Comparison of ENCODE assay signal across 2 cellular contexts in the genomic region with DNA sequence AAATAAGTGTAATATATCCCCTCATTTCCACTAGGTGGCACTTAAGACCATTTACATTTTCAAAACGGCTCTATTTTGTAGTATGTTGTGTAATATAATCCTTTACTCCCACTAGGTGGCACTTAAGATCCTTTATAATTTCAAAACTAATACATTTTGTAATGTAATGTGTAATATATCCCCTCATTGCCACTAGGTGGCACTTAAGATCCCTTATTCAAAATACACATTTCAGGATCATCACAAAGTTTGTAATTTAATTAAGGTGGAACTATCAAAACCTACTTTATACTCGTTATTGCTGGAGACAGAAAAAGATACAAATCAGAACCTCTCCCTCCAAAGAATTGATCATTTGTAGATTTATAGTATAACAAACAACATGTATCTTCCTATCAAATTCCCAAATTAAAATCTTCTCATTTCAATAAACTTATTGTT.
TF ChIP-seq lines count a peak whose summit lies in the region.

No MANE protein-coding gene starts in this region.

TF ChIP-seq in GM23338, 12 proteins besides CTCF, POLR2A, EP300 and RAD21 (continued from another document):
- TF ChIP-seq, protein P1, sequence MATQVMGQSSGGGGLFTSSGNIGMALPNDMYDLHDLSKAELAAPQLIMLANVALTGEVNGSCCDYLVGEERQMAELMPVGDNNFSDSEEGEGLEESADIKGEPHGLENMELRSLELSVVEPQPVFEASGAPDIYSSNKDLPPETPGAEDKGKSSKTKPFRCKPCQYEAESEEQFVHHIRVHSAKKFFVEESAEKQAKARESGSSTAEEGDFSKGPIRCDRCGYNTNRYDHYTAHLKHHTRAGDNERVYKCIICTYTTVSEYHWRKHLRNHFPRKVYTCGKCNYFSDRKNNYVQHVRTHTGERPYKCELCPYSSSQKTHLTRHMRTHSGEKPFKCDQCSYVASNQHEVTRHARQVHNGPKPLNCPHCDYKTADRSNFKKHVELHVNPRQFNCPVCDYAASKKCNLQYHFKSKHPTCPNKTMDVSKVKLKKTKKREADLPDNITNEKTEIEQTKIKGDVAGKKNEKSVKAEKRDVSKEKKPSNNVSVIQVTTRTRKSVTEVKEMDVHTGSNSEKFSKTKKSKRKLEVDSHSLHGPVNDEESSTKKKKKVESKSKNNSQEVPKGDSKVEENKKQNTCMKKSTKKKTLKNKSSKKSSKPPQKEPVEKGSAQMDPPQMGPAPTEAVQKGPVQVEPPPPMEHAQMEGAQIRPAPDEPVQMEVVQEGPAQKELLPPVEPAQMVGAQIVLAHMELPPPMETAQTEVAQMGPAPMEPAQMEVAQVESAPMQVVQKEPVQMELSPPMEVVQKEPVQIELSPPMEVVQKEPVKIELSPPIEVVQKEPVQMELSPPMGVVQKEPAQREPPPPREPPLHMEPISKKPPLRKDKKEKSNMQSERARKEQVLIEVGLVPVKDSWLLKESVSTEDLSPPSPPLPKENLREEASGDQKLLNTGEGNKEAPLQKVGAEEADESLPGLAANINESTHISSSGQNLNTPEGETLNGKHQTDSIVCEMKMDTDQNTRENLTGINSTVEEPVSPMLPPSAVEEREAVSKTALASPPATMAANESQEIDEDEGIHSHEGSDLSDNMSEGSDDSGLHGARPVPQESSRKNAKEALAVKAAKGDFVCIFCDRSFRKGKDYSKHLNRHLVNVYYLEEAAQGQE (IDR thresholded peaks at IDR 0.05; ENCODE audit: unreplicated experiment), result no peak
- TF ChIP-seq, protein P2, sequence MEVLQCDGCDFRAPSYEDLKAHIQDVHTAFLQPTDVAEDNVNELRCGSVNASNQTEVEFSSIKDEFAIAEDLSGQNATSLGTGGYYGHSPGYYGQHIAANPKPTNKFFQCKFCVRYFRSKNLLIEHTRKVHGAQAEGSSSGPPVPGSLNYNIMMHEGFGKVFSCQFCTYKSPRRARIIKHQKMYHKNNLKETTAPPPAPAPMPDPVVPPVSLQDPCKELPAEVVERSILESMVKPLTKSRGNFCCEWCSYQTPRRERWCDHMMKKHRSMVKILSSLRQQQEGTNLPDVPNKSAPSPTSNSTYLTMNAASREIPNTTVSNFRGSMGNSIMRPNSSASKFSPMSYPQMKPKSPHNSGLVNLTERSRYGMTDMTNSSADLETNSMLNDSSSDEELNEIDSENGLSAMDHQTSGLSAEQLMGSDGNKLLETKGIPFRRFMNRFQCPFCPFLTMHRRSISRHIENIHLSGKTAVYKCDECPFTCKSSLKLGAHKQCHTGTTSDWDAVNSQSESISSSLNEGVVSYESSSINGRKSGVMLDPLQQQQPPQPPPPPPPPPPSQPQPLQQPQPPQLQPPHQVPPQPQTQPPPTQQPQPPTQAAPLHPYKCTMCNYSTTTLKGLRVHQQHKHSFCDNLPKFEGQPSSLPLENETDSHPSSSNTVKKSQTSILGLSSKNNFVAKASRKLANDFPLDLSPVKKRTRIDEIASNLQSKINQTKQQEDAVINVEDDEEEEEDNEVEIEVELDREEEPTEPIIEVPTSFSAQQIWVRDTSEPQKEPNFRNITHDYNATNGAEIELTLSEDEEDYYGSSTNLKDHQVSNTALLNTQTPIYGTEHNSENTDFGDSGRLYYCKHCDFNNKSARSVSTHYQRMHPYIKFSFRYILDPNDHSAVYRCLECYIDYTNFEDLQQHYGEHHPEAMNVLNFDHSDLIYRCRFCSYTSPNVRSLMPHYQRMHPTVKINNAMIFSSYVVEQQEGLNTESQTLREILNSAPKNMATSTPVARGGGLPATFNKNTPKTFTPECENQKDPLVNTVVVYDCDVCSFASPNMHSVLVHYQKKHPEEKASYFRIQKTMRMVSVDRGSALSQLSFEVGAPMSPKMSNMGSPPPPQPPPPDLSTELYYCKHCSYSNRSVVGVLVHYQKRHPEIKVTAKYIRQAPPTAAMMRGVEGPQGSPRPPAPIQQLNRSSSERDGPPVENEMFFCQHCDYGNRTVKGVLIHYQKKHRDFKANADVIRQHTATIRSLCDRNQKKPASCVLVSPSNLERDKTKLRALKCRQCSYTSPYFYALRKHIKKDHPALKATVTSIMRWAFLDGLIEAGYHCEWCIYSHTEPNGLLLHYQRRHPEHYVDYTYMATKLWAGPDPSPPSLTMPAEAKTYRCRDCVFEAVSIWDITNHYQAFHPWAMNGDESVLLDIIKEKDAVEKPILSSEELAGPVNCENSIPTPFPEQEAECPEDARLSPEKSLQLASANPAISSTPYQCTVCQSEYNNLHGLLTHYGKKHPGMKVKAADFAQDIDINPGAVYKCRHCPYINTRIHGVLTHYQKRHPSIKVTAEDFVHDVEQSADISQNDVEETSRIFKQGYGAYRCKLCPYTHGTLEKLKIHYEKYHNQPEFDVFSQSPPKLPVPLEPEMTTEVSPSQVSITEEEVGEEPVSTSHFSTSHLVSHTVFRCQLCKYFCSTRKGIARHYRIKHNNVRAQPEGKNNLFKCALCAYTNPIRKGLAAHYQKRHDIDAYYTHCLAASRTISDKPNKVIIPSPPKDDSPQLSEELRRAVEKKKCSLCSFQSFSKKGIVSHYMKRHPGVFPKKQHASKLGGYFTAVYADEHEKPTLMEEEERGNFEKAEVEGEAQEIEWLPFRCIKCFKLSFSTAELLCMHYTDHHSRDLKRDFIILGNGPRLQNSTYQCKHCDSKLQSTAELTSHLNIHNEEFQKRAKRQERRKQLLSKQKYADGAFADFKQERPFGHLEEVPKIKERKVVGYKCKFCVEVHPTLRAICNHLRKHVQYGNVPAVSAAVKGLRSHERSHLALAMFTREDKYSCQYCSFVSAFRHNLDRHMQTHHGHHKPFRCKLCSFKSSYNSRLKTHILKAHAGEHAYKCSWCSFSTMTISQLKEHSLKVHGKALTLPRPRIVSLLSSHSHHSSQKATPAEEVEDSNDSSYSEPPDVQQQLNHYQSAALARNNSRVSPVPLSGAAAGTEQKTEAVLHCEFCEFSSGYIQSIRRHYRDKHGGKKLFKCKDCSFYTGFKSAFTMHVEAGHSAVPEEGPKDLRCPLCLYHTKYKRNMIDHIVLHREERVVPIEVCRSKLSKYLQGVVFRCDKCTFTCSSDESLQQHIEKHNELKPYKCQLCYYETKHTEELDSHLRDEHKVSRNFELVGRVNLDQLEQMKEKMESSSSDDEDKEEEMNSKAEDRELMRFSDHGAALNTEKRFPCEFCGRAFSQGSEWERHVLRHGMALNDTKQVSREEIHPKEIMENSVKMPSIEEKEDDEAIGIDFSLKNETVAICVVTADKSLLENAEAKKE (CRISPR knock-in tag; IDR thresholded peaks at IDR 0.05), result no peak
- TF ChIP-seq JUNB (IDR thresholded peaks at IDR 0.05; ENCODE audit: unreplicated experiment), result no peak
- TF ChIP-seq, protein P3, sequence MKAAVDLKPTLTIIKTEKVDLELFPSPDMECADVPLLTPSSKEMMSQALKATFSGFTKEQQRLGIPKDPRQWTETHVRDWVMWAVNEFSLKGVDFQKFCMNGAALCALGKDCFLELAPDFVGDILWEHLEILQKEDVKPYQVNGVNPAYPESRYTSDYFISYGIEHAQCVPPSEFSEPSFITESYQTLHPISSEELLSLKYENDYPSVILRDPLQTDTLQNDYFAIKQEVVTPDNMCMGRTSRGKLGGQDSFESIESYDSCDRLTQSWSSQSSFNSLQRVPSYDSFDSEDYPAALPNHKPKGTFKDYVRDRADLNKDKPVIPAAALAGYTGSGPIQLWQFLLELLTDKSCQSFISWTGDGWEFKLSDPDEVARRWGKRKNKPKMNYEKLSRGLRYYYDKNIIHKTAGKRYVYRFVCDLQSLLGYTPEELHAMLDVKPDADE (IDR thresholded peaks at IDR 0.05), result no peak
- TF ChIP-seq CREB1 (CRISPR knock-in tag; IDR thresholded peaks at IDR 0.05; ENCODE audit: low read depth), result no peak
- no peak for TF ChIP-seq NANOG (IDR thresholded peaks at IDR 0.05; ENCODE audit: borderline replicate concordance)
- no peak for TF ChIP-seq EZH2 (IDR thresholded peaks at IDR 0.05; ENCODE audit: low read depth, unreplicated experiment)
- no peak for TF ChIP-seq STAT1 (IDR thresholded peaks at IDR 0.05; ENCODE audit: unreplicated experiment)
- no peak for TF ChIP-seq EZH2phosphoT487 (IDR thresholded peaks at IDR 0.05; ENCODE audit: unreplicated experiment)
- TF ChIP-seq ZNF331 (CRISPR knock-in tag; IDR thresholded peaks at IDR 0.05; ENCODE audit: low read depth), result no peak
TF ChIP-seq in GM23338: peak in this region for 0.

TF ChIP-seq in HepG2, 621 proteins besides CTCF, POLR2A, EP300 and RAD21 (continued from another document):
- TF ChIP-seq MIXL1 (CRISPR knock-in tag; IDR thresholded peaks at IDR 0.05), result 0 out of 2 replicates have a peak, but pooled peaks have one; percentile 31
- TF ChIP-seq, protein P4, sequence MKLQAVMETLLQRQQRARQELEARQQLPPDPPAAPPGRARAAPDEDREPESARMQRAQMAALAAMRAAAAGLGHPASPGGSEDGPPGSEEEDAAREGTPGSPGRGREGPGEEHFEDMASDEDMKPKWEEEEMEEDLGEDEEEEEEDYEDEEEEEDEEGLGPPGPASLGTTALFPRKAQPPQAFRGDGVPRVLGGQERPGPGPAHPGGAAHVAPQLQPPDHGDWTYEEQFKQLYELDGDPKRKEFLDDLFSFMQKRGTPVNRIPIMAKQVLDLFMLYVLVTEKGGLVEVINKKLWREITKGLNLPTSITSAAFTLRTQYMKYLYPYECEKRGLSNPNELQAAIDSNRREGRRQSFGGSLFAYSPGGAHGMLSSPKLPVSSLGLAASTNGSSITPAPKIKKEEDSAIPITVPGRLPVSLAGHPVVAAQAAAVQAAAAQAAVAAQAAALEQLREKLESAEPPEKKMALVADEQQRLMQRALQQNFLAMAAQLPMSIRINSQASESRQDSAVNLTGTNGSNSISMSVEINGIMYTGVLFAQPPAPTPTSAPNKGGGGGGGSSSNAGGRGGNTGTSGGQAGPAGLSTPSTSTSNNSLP (IDR thresholded peaks at IDR 0.05; ENCODE audit: low read depth, low read length), result peak; percentile 97
- peak; percentile 49; the same call in 1 of the 2 replicates for TF ChIP-seq SIX1 (CRISPR knock-in tag; IDR thresholded peaks at IDR 0.05; ENCODE audit: borderline replicate concordance)
- TF ChIP-seq STAG1 (CRISPR knock-in tag; IDR thresholded peaks at IDR 0.05), result peak; percentile 60
- TF ChIP-seq ADNP (CRISPR knock-in tag; IDR thresholded peaks at IDR 0.05), result no peak
- TF ChIP-seq CREB1 (IDR thresholded peaks at IDR 0.05), result no peak
- peak; percentile 28; the same call in 1 of the 2 replicates for TF ChIP-seq CREB1 (CRISPR knock-in tag; IDR thresholded peaks at IDR 0.05)
- TF ChIP-seq THAP11 (CRISPR knock-in tag; IDR thresholded peaks at IDR 0.05), result 0 out of 2 replicates have a peak, but pooled peaks have one; percentile 21
- TF ChIP-seq FOXK2 (IDR thresholded peaks at IDR 0.05), result no peak
- TF ChIP-seq, protein P5, sequence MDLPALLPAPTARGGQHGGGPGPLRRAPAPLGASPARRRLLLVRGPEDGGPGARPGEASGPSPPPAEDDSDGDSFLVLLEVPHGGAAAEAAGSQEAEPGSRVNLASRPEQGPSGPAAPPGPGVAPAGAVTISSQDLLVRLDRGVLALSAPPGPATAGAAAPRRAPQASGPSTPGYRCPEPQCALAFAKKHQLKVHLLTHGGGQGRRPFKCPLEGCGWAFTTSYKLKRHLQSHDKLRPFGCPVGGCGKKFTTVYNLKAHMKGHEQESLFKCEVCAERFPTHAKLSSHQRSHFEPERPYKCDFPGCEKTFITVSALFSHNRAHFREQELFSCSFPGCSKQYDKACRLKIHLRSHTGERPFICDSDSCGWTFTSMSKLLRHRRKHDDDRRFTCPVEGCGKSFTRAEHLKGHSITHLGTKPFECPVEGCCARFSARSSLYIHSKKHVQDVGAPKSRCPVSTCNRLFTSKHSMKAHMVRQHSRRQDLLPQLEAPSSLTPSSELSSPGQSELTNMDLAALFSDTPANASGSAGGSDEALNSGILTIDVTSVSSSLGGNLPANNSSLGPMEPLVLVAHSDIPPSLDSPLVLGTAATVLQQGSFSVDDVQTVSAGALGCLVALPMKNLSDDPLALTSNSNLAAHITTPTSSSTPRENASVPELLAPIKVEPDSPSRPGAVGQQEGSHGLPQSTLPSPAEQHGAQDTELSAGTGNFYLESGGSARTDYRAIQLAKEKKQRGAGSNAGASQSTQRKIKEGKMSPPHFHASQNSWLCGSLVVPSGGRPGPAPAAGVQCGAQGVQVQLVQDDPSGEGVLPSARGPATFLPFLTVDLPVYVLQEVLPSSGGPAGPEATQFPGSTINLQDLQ (CRISPR knock-in tag; IDR thresholded peaks at IDR 0.05), result no peak
- peak; percentile 79 for TF ChIP-seq CEBPG (CRISPR knock-in tag; IDR thresholded peaks at IDR 0.05)
- TF ChIP-seq GATAD2A (CRISPR knock-in tag; IDR thresholded peaks at IDR 0.05), result peak; percentile 20; the same call in 1 of the 2 replicates
- TF ChIP-seq ZNF224 (CRISPR knock-in tag; IDR thresholded peaks at IDR 0.05), result no peak
- no peak for TF ChIP-seq SUZ12 (IDR thresholded peaks at IDR 0.05; ENCODE audit: low read depth, low read length)
- TF ChIP-seq SMC3 (IDR thresholded peaks at IDR 0.05; ENCODE audit: low read length), result peak; percentile 87
TF ChIP-seq in HepG2: peak in this region for 10.
